In genomic region chr17:8039611-8040168, GRCh38 we compare ENCODE assay signal across 32 cellular contexts. TPM values are rescaled to one million over a fixed set of nuclear protein-coding genes. Genes with fewer than 3 reads are reported as not detected.
A peak's percentile ranks its signal among the peaks of the same experiment; 100 is the strongest.
DNase-seq lines count a peak whose midpoint lies in the region; ATAC-seq, FAIRE-seq and TF ChIP-seq lines count a peak whose summit lies in the region.
"Had no signal": no experiment of that assay in that cellular context is flagged by ENCODE, and none has a peak within 500 bp of the region (broad histone marks: within the 10 kb centered on the region; RNA-seq: fewer than 3 reads in every experiment).

No MANE protein-coding gene starts in this region.

- no peaks in the 10 kb centered on the region for H4K20me1 ChIP-seq in osteoblast (ENCODE audit: insufficient read depth, low read length)

- H3K4me1 Mint-ChIP-seq in T-helper 17 cell (peaks cover 8% of the 10 kb centered on the region), Caco-2 (ENCODE audit: low read depth, unreplicated experiment) (no peaks in the 10 kb centered on the region)

- no peaks in the 10 kb centered on the region for H3K36me3 ChIP-seq in osteoblast (ENCODE audit: insufficient read depth, low read length)
- no peaks in the 10 kb centered on the region for H3K36me3 ChIP-seq in upper lobe of right lung
- H3K36me3 ChIP-seq in small intestine (ENCODE audit: control insufficient read depth in 2 of 2, insufficient read depth in 2 of 2, low read length in 2 of 2): no peaks in the 10 kb centered on the region
- H3K36me3 ChIP-seq in Caco-2 (ENCODE audit: control insufficient read depth, insufficient read depth, low read length): no peaks in the 10 kb centered on the region
- H3K36me3 ChIP-seq: brain microvascular endothelial cell, neutrophil had no signal

- H3K9me3 Mint-ChIP-seq in Caco-2 (ENCODE audit: unreplicated experiment): no peaks in the 10 kb centered on the region
- H3K9me3 Mint-ChIP-seq: activated CD8-positive, alpha-beta T cell treated with anti-CD3 and anti-CD28 coated beads for 36 hours; activated naive CD8-positive, alpha-beta T cell treated with anti-CD3 and anti-CD28 coated beads, Interleukin-2, amount 50 U/mL, for 24 hours; CD4-positive, alpha-beta T cell; stimulated activated naive CD8-positive, alpha-beta T cell treated with anti-CD3 and anti-CD28 coated beads, Interleukin-15, amount 100 ng/mL, for 72 hours had no signal

- no TSS peak for BruUV-seq in Caco-2 (replicated peaks; lab: Mats Ljungman, UMichigan)

- H3K27ac ChIP-seq in epithelial cell of prostate (peak overlapping the region; percentile 76), osteoblast (ENCODE audit: low read depth, low read length) (no peak overlapping the region), upper lobe of right lung (peak overlapping the region; percentile 83), small intestine (ENCODE audit: low read depth in 1 of 2, low read length in 1 of 2) (no peak overlapping the region)
- H3K27ac ChIP-seq: brain microvascular endothelial cell, foreskin keratinocyte, KMS-11, neutrophil had no signal

- H3K27me3 ChIP-seq in osteoblast (ENCODE audit: insufficient read depth, low read length) (peaks cover 8% of the 10 kb centered on the region), upper lobe of right lung (peaks cover 13% of the 10 kb centered on the region), small intestine (ENCODE audit: control insufficient read depth in 2 of 2, insufficient read depth in 2 of 2, low read length in 2 of 2) (peaks cover 0 to 2% of the 10 kb centered on the region in 2 donors), Caco-2 (replicated peaks; ENCODE audit: control insufficient read depth, insufficient read depth, low read length) (no peaks in the 10 kb centered on the region)
- H3K27me3 ChIP-seq: brain microvascular endothelial cell, foreskin keratinocyte had no signal

- no peak overlapping the region for H3K4me3 ChIP-seq in osteoblast (ENCODE audit: insufficient read depth, low read length)
- peak overlapping the region; percentile 55 for H3K4me3 ChIP-seq in upper lobe of right lung
- no peak overlapping the region for H3K4me3 ChIP-seq in small intestine (ENCODE audit: low read depth in 1 of 2, low read length in 2 of 2)
- H3K4me3 ChIP-seq in Caco-2 (ENCODE audit: low read depth, low read length): no peak overlapping the region

- intact Hi-C loops in upper lobe of right lung (cut with DNase I): no loop called here
- intact Hi-C loops in Caco-2 (cut with micrococcal nuclease; ENCODE audit: unreplicated experiment): loop anchor here (2.0 kb wide), 1 partner anchor 17 kb away; no protein-coding TSS in a partner anchor

- WGBS in small intestine, 3 donors: 59 to 66% (median 59%) methylated on average over 10 to 11 of the region's 11 CpGs

- H3K9me3 ChIP-seq in T-helper 17 cell (ENCODE audit: control insufficient read depth, low read length, poor library complexity, severe bottlenecking): no peaks in the 10 kb centered on the region
- H3K9me3 ChIP-seq in osteoblast (ENCODE audit: low read depth, low read length): no peaks in the 10 kb centered on the region
- no peaks in the 10 kb centered on the region for H3K9me3 ChIP-seq in upper lobe of right lung
- H3K9me3 ChIP-seq in small intestine (ENCODE audit: control insufficient read depth, low read depth): no peaks in the 10 kb centered on the region
- no peaks in the 10 kb centered on the region for H3K9me3 ChIP-seq in Caco-2
- H3K9me3 ChIP-seq: neutrophil had no signal

- no peaks in the 10 kb centered on the region for H3K79me2 ChIP-seq in osteoblast (ENCODE audit: insufficient read depth, low read length)

- CTCF ChIA-PET in Caco-2 (lab: Charles Lee): no interaction called here

- DNase-seq in T-helper 17 cell (no peak), epithelial cell of prostate (ENCODE audit: low read depth, low spot score) (no peak), osteoblast (ENCODE audit: insufficient read length, low spot score, missing footprints) (peak; percentile 38), upper lobe of right lung (no peak), small intestine (no peak), cerebellar nuclear complex (lab: John Stamatoyannopoulos, UW) (no peak), Caco-2 (no peak)
- DNase-seq: activated CD4-positive, CD25-positive, alpha-beta regulatory T cell treated with anti-CD3 and anti-CD28 coated beads, Interleukin-2, amount 50 U/mL, for 72 hours; activated effector memory CD4-positive, alpha-beta T cell treated with anti-CD3 and anti-CD28 coated beads, Interleukin-2, amount 50 U/mL, for 16 hours; activated naive CD8-positive, alpha-beta T cell treated with anti-CD3 and anti-CD28 coated beads, Interleukin-2, amount 50 U/mL, for 24 hours; activated T-cell treated with anti-CD3 and anti-CD28 coated beads for 4 hours; brain microvascular endothelial cell; CD4-positive, alpha-beta T cell; cortex of kidney; DMS153; foreskin keratinocyte; hypothalamus; kidney; NCI-H187; NCI-H345; SHP77; stimulated activated CD4-positive, alpha-beta T cell treated with anti-CD3 and anti-CD28 coated beads, Interleukin-4, amount 100 ng/mL, for 24 hours had no signal

- TF ChIP-seq CTCF in osteoblast (IDR thresholded peaks at IDR 0.05; ENCODE audit: extremely low read depth, low read depth, low read length) (no peak), upper lobe of right lung (IDR thresholded peaks at IDR 0.05) (no peak), Caco-2 (IDR thresholded peaks at IDR 0.05; ENCODE audit: insufficient read depth in 1 of 2, low read depth in 1 of 2, low read length in 1 of 2, severe bottlenecking in 1 of 2, unreplicated experiment in 1 of 2) (no peak)

- H3K4me2 ChIP-seq in osteoblast (ENCODE audit: insufficient read depth, low read length): no peak overlapping the region
- H3K4me2 ChIP-seq: KMS-11 had no signal

- ATAC-seq in T-helper 17 cell (no peak), upper lobe of right lung (no peak), GM19023 (IDR thresholded peaks at IDR 0.05; ENCODE audit: unreplicated experiment) (no peak)
- ATAC-seq: activated naive CD8-positive, alpha-beta T cell treated with anti-CD3 and anti-CD28 coated beads, Interleukin-2, amount 50 U/mL, for 24 hours had no signal

- POLR2A ChIA-PET in Caco-2 (lab: Charles Lee): no interaction called here

- H3K27ac Mint-ChIP-seq in T-helper 17 cell: peak overlapping the region; percentile 66
- no peak overlapping the region for H3K27ac Mint-ChIP-seq in Caco-2 (ENCODE audit: unreplicated experiment)
- H3K27ac Mint-ChIP-seq: activated CD8-positive, alpha-beta T cell treated with anti-CD3 and anti-CD28 coated beads for 36 hours; activated naive CD8-positive, alpha-beta T cell treated with anti-CD3 and anti-CD28 coated beads, Interleukin-2, amount 50 U/mL, for 24 hours; CD4-positive, alpha-beta T cell; stimulated activated naive CD8-positive, alpha-beta T cell treated with anti-CD3 and anti-CD28 coated beads, Interleukin-15, amount 100 ng/mL, for 72 hours had no signal

- peaks cover 8% of the 10 kb centered on the region for H3K36me3 Mint-ChIP-seq in T-helper 17 cell (ENCODE audit: low read depth)
- H3K36me3 Mint-ChIP-seq in Caco-2 (ENCODE audit: insufficient read depth, unreplicated experiment): no peaks in the 10 kb centered on the region

- H3K27me3 Mint-ChIP-seq in T-helper 17 cell: peaks cover 53% of the 10 kb centered on the region
- no peaks in the 10 kb centered on the region for H3K27me3 Mint-ChIP-seq in Caco-2 (ENCODE audit: insufficient read depth, unreplicated experiment)

- H3K4me3 Mint-ChIP-seq in T-helper 17 cell (no peak overlapping the region), Caco-2 (ENCODE audit: unreplicated experiment) (no peak overlapping the region)
- H3K4me3 Mint-ChIP-seq: activated CD8-positive, alpha-beta T cell treated with anti-CD3 and anti-CD28 coated beads for 36 hours; activated naive CD8-positive, alpha-beta T cell treated with anti-CD3 and anti-CD28 coated beads, Interleukin-2, amount 50 U/mL, for 24 hours; CD4-positive, alpha-beta T cell had no signal

- H3K4me1 ChIP-seq in osteoblast (ENCODE audit: insufficient read depth, low read length) (peaks cover 12% of the 10 kb centered on the region), upper lobe of right lung (peaks cover 14% of the 10 kb centered on the region), small intestine (ENCODE audit: control insufficient read depth in 2 of 2, insufficient read depth in 1 of 2, low read depth in 1 of 2, low read length in 1 of 2) (no peaks in the 10 kb centered on the region), Caco-2 (peaks cover 7% of the 10 kb centered on the region)

- no peak overlapping the region for H2AFZ ChIP-seq in osteoblast (ENCODE audit: low read length)

- FAIRE-seq in small intestine (lab: Jason Lieb, UNC): no peak
- FAIRE-seq: G401.6, GM18507, kidney had no signal

RNA-seq across cellular contexts. Expression of gene ALOX15B, which starts 0.8 kb away (rescaled TPM):
- total RNA-seq in T-helper 17 cell (not detected), osteoblast (under 0.01 TPM in 2 replicates), upper lobe of right lung (80.2 TPM), Caco-2 (2022) (not detected in 2 replicates)
- 1 to 10 TPM in 2 of 3 donors, under 1 TPM in 1; 0.45 to 2.0 (median 1.9) TPM for polyA plus RNA-seq in small intestine
- total RNA-seq: CD4-positive, alpha-beta T cell; HT-29; urinary bladder had no signal
- polyA plus RNA-seq: AG04450 had no signal

RNA-seq across cellular contexts. Expression of gene GUCY2D, which starts 37.3 kb away (rescaled TPM):
- under 1 TPM in 1 of 2 donors, not detected in 1; 0.08 TPM for total RNA-seq in T-helper 17 cell
- total RNA-seq in osteoblast: not detected in 2 replicates
- 2.6 TPM for total RNA-seq in upper lobe of right lung
- not detected for polyA plus RNA-seq in small intestine
- total RNA-seq in Caco-2 (2022): 0.74 and 1.7 TPM in 2 replicates
- total RNA-seq: activated CD8-positive, alpha-beta T cell treated with anti-CD3 and anti-CD28 coated beads for 36 hours; urinary bladder had no signal
- polyA plus RNA-seq: AG04450, urinary bladder had no signal

RNA-seq across cellular contexts. Expression of gene ALOX12B, which starts 47.8 kb away (rescaled TPM):
- not detected for total RNA-seq in T-helper 17 cell
- total RNA-seq in osteoblast: not detected in 2 replicates
- not detected for total RNA-seq in upper lobe of right lung
- under 1 TPM; 0.45 to 0.81 (median 0.66) TPM for polyA plus RNA-seq in small intestine
- total RNA-seq in Caco-2 (2022): 0.34 and 0.39 TPM in 2 replicates
- total RNA-seq: HT-29, kidney had no signal
- polyA plus RNA-seq: AG04450, urinary bladder had no signal

Comparison
In these comparisons a context has a peak if more than half of its experiments do, and no peak if none do; other contexts are left out.
1. H3K27ac ChIP-seq: peak in epithelial cell of prostate (single experiment) and upper lobe of right lung (single experiment); none in osteoblast (single experiment) and small intestine (0 of 2).
2. RNA of gene ALOX15B, which starts 0.8 kb away (total RNA-seq): 80.2 TPM in upper lobe of right lung (single experiment); not detected in T-helper 17 cell, under 0.01 TPM in osteoblast and not detected in Caco-2; every median in the first group is over 10 times any median in the second.